ENCODE assay signal across 16 cellular contexts in genomic region chr12:18643673-18644072, GRCh38.
A peak's percentile ranks its signal among the peaks of the same experiment; 100 is the strongest.
DNase-seq lines count a peak whose midpoint lies in the region; ATAC-seq and TF ChIP-seq lines count a peak whose summit lies in the region.
"Had no signal": no experiment of that assay in that cellular context is flagged by ENCODE, and none has a peak within 500 bp of the region (broad histone marks: within the 10 kb centered on the region; RNA-seq: fewer than 3 reads in every experiment).

No MANE protein-coding gene starts in this region.

- H3K9me3 Mint-ChIP-seq in T-cell = peaks cover 0 to 6% (median 4%) of the 10 kb centered on the region in 3 donors
- H3K9me3 Mint-ChIP-seq: activated naive CD8-positive, alpha-beta T cell treated with anti-CD3 and anti-CD28 coated beads, Interleukin-2, amount 50 U/mL, for 24 hours; WTC11 had no signal

- intact Hi-C loops in uterus (cut with DNase I; ENCODE audit: low total_unique reads) = no loop called here

- no peaks in the 10 kb centered on the region for H3K36me3 ChIP-seq in uterus
- H3K36me3 ChIP-seq: Peyer's patch had no signal

- CTCF ChIA-PET in T-cell (lab: Charles Lee) = no interaction called here

- ATAC-seq in T-cell (replicated peaks in 1 of 4) (no peak), GM19455 (IDR thresholded peaks at IDR 0.05; ENCODE audit: unreplicated experiment) (no peak), HG03108 (IDR thresholded peaks at IDR 0.05; ENCODE audit: unreplicated experiment) (no peak)
- ATAC-seq: activated CD8-positive, alpha-beta T cell treated with anti-CD3 and anti-CD28 coated beads, Interleukin-2, amount 10 ng/mL, durations not matched to agents 7 days and 5 days; activated naive CD8-positive, alpha-beta T cell treated with anti-CD3 and anti-CD28 coated beads, Interleukin-2, amount 50 U/mL, for 24 hours; mucosa of descending colon; WTC11 had no signal

- no peaks in the 10 kb centered on the region for H3K27me3 ChIP-seq in uterus
- H3K27me3 ChIP-seq: Peyer's patch had no signal

- no peaks in the 10 kb centered on the region for H3K27me3 Mint-ChIP-seq in T-cell
- H3K27me3 Mint-ChIP-seq: activated naive CD8-positive, alpha-beta T cell treated with anti-CD3 and anti-CD28 coated beads, Interleukin-2, amount 50 U/mL, for 24 hours had no signal

- H3K4me3 ChIP-seq in uterus = no peak overlapping the region
- H3K4me3 ChIP-seq: mucosa of descending colon, Peyer's patch had no signal

- TF ChIP-seq POLR2A in uterus (IDR thresholded peaks at IDR 0.05) = no peak

- DNase-seq in HCEC 1CT (peak; percentile 83), dedifferentiated amniotic fluid mesenchymal stem cell (ENCODE audit: extremely low spot score) (peak; percentile 40), left kidney (ENCODE audit: low read depth, low spot score) (peak; percentile 93), uterus (peak; percentile 36 to 82), T-cell (no peak)
- DNase-seq: activated CD8-positive, alpha-beta T cell treated with anti-CD3 and anti-CD28 coated beads, Interleukin-2, amount 10 ng/mL, durations not matched to agents 7 days and 5 days; activated naive CD8-positive, alpha-beta T cell treated with anti-CD3 and anti-CD28 coated beads, Interleukin-2, amount 50 U/mL, for 24 hours; DMS53; NCI-H2081; NCI-H748 treated with DMSO at 0.1 percent for 48 hours; Peyer's patch had no signal

- H3K36me3 Mint-ChIP-seq in T-cell = no peaks in the 10 kb centered on the region
- H3K36me3 Mint-ChIP-seq: WTC11 had no signal

- no peaks in the 10 kb centered on the region for H3K9me3 ChIP-seq in uterus
- H3K9me3 ChIP-seq: mucosa of descending colon, Peyer's patch had no signal

- H3K4me1 ChIP-seq in uterus = peaks cover 0 to 5% of the 10 kb centered on the region in 2 donors
- H3K4me1 ChIP-seq: parathyroid adenoma, Peyer's patch had no signal

- no peak overlapping the region for H3K4me3 Mint-ChIP-seq in T-cell
- H3K4me3 Mint-ChIP-seq: activated CD8-positive, alpha-beta T cell treated with anti-CD3 and anti-CD28 coated beads, Interleukin-2, amount 10 ng/mL, durations not matched to agents 7 days and 5 days; activated naive CD8-positive, alpha-beta T cell treated with anti-CD3 and anti-CD28 coated beads, Interleukin-2, amount 50 U/mL, for 24 hours; WTC11 had no signal

- H3K4me1 Mint-ChIP-seq in T-cell = no peaks in the 10 kb centered on the region
- H3K4me1 Mint-ChIP-seq: activated naive CD8-positive, alpha-beta T cell treated with anti-CD3 and anti-CD28 coated beads, Interleukin-2, amount 50 U/mL, for 24 hours had no signal

- H3K27ac ChIP-seq in uterus = peak overlapping the region; percentile 46 to 54
- H3K27ac ChIP-seq: parathyroid adenoma, Peyer's patch had no signal

- no peak for TF ChIP-seq CTCF in uterus (IDR thresholded peaks at IDR 0.05)

- H3K27ac Mint-ChIP-seq in T-cell = no peak overlapping the region
- H3K27ac Mint-ChIP-seq: activated CD8-positive, alpha-beta T cell treated with anti-CD3 and anti-CD28 coated beads, Interleukin-2, amount 10 ng/mL, durations not matched to agents 7 days and 5 days; activated naive CD8-positive, alpha-beta T cell treated with anti-CD3 and anti-CD28 coated beads, Interleukin-2, amount 50 U/mL, for 24 hours; WTC11 had no signal

- POLR2A ChIA-PET in T-cell (lab: Charles Lee) = no interaction called here

Comparison
In these comparisons a context has a peak if more than half of its experiments do, and no peak if none do; other contexts are left out.
1. DNase-seq: peak in HCEC 1CT (single experiment), dedifferentiated amniotic fluid mesenchymal stem cell (single experiment), left kidney (single experiment) and uterus (2 of 2); none in T-cell (0 of 34).